In the genomic region with DNA sequence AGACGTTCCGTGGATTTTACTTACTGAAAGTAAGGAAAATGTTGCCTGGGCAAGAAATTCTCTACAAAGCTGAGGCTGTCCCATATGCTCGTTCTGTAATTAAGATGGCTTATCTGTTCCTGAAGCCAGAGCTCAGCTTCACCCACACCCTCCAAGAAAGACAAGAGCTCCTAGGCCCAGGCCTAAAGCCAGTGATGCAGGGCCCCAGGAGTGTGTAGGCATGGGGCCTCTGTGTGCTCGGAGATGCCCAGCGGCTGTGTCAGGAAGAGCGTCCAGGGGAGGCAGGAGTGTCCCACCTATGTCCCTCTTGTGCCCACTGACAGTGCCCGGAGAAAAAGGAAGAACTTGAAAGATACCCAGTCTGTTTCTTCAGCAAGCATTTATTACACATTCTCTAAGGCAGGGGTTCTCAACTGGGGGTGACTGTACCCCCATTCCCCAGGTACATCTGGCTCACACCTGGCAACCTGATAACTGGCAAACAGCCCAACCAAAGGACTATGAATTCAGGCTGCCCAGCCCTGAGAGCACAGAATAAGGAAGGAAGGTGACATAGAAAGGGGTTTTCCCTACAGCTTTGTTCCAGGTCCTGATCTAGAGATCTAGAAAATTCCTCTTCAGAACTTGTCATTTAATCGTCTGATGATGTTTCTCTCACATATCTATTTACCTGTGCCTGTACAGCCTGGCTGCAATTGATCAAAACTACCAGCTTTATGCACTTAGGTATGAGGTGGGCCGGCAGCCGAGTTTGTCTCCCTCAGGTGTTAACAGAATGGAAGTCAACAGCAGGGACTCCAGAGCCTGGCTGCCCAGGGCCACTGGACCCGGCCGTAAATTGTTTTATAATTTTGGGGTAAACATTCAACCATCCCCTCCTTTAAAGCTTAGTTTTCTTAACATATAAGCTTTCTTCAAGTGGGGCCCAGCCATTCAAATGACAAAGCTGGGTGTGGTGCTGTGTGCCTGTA, we compare ENCODE assay signal across 1 cellular context.
TF ChIP-seq lines count a peak whose summit lies in the region.

No MANE protein-coding gene starts in this region.

TF ChIP-seq in GM12878, 131 proteins besides CTCF, POLR2A, EP300 and RAD21:
- TF ChIP-seq POLR2AphosphoS5 (IDR thresholded peaks at IDR 0.05; ENCODE audit: low read length), result no peak
- no peak for TF ChIP-seq ASH2L (IDR thresholded peaks at IDR 0.05; ENCODE audit: borderline replicate concordance, low read depth)
- TF ChIP-seq POU2F2 (IDR thresholded peaks at IDR 0.05; ENCODE audit: borderline replicate concordance, low read depth, low read length), result no peak
- TF ChIP-seq, protein P1, sequence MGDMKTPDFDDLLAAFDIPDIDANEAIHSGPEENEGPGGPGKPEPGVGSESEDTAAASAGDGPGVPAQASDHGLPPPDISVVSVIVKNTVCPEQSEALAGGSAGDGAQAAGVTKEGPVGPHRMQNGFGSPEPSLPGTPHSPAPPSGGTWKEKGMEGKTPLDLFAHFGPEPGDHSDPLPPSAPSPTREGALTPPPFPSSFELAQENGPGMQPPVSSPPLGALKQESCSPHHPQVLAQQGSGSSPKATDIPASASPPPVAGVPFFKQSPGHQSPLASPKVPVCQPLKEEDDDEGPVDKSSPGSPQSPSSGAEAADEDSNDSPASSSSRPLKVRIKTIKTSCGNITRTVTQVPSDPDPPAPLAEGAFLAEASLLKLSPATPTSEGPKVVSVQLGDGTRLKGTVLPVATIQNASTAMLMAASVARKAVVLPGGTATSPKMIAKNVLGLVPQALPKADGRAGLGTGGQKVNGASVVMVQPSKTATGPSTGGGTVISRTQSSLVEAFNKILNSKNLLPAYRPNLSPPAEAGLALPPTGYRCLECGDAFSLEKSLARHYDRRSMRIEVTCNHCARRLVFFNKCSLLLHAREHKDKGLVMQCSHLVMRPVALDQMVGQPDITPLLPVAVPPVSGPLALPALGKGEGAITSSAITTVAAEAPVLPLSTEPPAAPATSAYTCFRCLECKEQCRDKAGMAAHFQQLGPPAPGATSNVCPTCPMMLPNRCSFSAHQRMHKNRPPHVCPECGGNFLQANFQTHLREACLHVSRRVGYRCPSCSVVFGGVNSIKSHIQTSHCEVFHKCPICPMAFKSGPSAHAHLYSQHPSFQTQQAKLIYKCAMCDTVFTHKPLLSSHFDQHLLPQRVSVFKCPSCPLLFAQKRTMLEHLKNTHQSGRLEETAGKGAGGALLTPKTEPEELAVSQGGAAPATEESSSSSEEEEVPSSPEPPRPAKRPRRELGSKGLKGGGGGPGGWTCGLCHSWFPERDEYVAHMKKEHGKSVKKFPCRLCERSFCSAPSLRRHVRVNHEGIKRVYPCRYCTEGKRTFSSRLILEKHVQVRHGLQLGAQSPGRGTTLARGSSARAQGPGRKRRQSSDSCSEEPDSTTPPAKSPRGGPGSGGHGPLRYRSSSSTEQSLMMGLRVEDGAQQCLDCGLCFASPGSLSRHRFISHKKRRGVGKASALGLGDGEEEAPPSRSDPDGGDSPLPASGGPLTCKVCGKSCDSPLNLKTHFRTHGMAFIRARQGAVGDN (IDR thresholded peaks at IDR 0.05), result no peak
- no peak for TF ChIP-seq TCF7 (IDR thresholded peaks at IDR 0.05; ENCODE audit: borderline replicate concordance)
- TF ChIP-seq, protein P2, sequence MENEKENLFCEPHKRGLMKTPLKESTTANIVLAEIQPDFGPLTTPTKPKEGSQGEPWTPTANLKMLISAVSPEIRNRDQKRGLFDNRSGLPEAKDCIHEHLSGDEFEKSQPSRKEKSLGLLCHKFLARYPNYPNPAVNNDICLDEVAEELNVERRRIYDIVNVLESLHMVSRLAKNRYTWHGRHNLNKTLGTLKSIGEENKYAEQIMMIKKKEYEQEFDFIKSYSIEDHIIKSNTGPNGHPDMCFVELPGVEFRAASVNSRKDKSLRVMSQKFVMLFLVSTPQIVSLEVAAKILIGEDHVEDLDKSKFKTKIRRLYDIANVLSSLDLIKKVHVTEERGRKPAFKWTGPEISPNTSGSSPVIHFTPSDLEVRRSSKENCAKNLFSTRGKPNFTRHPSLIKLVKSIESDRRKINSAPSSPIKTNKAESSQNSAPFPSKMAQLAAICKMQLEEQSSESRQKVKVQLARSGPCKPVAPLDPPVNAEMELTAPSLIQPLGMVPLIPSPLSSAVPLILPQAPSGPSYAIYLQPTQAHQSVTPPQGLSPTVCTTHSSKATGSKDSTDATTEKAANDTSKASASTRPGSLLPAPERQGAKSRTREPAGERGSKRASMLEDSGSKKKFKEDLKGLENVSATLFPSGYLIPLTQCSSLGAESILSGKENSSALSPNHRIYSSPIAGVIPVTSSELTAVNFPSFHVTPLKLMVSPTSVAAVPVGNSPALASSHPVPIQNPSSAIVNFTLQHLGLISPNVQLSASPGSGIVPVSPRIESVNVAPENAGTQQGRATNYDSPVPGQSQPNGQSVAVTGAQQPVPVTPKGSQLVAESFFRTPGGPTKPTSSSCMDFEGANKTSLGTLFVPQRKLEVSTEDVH (IDR thresholded peaks at IDR 0.05; ENCODE audit: low read depth, partially characterized antibody), result no peak
- no peak for TF ChIP-seq RCOR1 (conservative IDR thresholded peaks at IDR 0.05; ENCODE audit: low read depth, low read length)
- TF ChIP-seq MYC (IDR thresholded peaks at IDR 0.05; ENCODE audit: insufficient read depth, insufficient read length, insufficient replicate concordance, low read length, severe bottlenecking), result no peak
- no peak for TF ChIP-seq MEF2B (IDR thresholded peaks at IDR 0.05; ENCODE audit: partially characterized antibody, poor library complexity, severe bottlenecking)
- TF ChIP-seq IKZF2 (IDR thresholded peaks at IDR 0.05), result no peak
